In the genomic region with DNA sequence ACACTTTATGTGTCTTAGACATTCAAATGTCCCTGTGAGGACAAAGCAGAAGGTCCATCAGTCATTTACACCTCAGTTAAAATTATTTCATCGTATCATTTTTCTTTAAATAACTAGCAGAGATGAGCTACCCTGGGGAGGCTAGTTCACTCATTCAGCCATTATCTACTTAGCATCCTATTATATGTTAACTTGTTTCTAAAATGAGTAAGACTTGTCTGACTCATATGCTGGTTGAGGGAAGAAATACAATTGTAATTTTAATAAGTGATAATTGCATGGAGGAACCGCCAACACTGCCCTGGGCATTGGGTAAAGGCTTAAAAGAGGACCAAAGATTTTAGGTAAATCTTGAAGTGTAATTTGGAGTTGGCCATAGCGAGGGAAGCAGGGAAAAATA, we compare ENCODE assay signal across 20 cellular contexts. TPM values are rescaled to one million over a fixed set of nuclear protein-coding genes. Genes with fewer than 3 reads are reported as not detected.
DNase-seq lines count a peak whose midpoint lies in the region; ATAC-seq and TF ChIP-seq lines count a peak whose summit lies in the region.
"Had no signal": no experiment of that assay in that cellular context is flagged by ENCODE, and none has a peak within 500 bp of the region (broad histone marks: within the 10 kb centered on the region; RNA-seq: fewer than 3 reads in every experiment).

No MANE protein-coding gene starts in this region.

- no peaks in the 10 kb centered on the region for H3K9me3 Mint-ChIP-seq in activated CD4-positive, alpha-beta T cell treated with anti-CD3 and anti-CD28 coated beads for 36 hours (ENCODE audit: low read depth)
- H3K9me3 Mint-ChIP-seq in activated CD4-positive, alpha-beta T cell treated with anti-CD3 and anti-CD28 coated beads, Interleukin-2, amount 10 ng/mL, durations not matched to agents 24 days and 14 days = no peaks in the 10 kb centered on the region
- H3K9me3 Mint-ChIP-seq: CD4-positive, CD25-positive, alpha-beta regulatory T cell; dendritic cell treated with granulocyte-macrophage colony-stimulating factor and Interleukin-4, amounts not matched to agents 40 ng/mL and 50 ng/mL, for 4 days; T-helper 1 cell treated with Interleukin-12 subunit alpha and Interleukin-12 subunit beta and Interleukin-4 antibody, amounts not matched to agents 30 μg/mL and 1 μg/mL, for 36 hours; type B pancreatic cell had no signal

- no peak overlapping the region for H3K4me3 Mint-ChIP-seq in activated CD4-positive, alpha-beta T cell treated with anti-CD3 and anti-CD28 coated beads for 36 hours
- no peak overlapping the region for H3K4me3 Mint-ChIP-seq in activated CD4-positive, alpha-beta T cell treated with anti-CD3 and anti-CD28 coated beads, Interleukin-2, amount 10 ng/mL, durations not matched to agents 24 days and 14 days
- H3K4me3 Mint-ChIP-seq: CD4-positive, CD25-positive, alpha-beta regulatory T cell; dendritic cell treated with granulocyte-macrophage colony-stimulating factor and Interleukin-4, amounts not matched to agents 40 ng/mL and 50 ng/mL, for 4 days; T-helper 1 cell treated with Interleukin-12 subunit alpha and Interleukin-12 subunit beta and Interleukin-4 antibody, amounts not matched to agents 30 μg/mL and 1 μg/mL, for 36 hours; type B pancreatic cell had no signal

- H3K9me3 ChIP-seq in lower lobe of right lung = no peaks in the 10 kb centered on the region
- H3K9me3 ChIP-seq: pancreas had no signal

- no peak overlapping the region for H3K4me3 ChIP-seq in lower lobe of right lung
- H3K4me3 ChIP-seq: pancreas, skin epidermis had no signal

- ATAC-seq in activated CD4-positive, alpha-beta T cell treated with anti-CD3 and anti-CD28 coated beads for 36 hours = peak; percentile 81
- ATAC-seq in HG02759 (IDR thresholded peaks at IDR 0.05; ENCODE audit: unreplicated experiment) = peak; percentile 52
- no peak for ATAC-seq in lower lobe of right lung
- ATAC-seq: left lobe of liver, pancreas had no signal

- no peak overlapping the region for H3K27ac Mint-ChIP-seq in activated CD4-positive, alpha-beta T cell treated with anti-CD3 and anti-CD28 coated beads for 36 hours
- H3K27ac Mint-ChIP-seq in activated CD4-positive, alpha-beta T cell treated with anti-CD3 and anti-CD28 coated beads, Interleukin-2, amount 10 ng/mL, durations not matched to agents 24 days and 14 days = no peak overlapping the region
- H3K27ac Mint-ChIP-seq: dendritic cell treated with granulocyte-macrophage colony-stimulating factor and Interleukin-4, amounts not matched to agents 40 ng/mL and 50 ng/mL, for 4 days; T-helper 1 cell treated with Interleukin-12 subunit alpha and Interleukin-12 subunit beta and Interleukin-4 antibody, amounts not matched to agents 30 μg/mL and 1 μg/mL, for 36 hours; type B pancreatic cell had no signal

- H3K4me1 Mint-ChIP-seq in activated CD4-positive, alpha-beta T cell treated with anti-CD3 and anti-CD28 coated beads for 36 hours = peaks cover 12% of the 10 kb centered on the region
- H3K4me1 Mint-ChIP-seq in activated CD4-positive, alpha-beta T cell treated with anti-CD3 and anti-CD28 coated beads, Interleukin-2, amount 10 ng/mL, durations not matched to agents 24 days and 14 days = peaks cover 3% of the 10 kb centered on the region
- H3K4me1 Mint-ChIP-seq: CD4-positive, CD25-positive, alpha-beta regulatory T cell had no signal

- CTCF ChIA-PET in activated CD4-positive, alpha-beta T cell treated with anti-CD3 and anti-CD28 coated beads for 36 hours (lab: Charles Lee) = no interaction called here

- H3K36me3 Mint-ChIP-seq in activated CD4-positive, alpha-beta T cell treated with anti-CD3 and anti-CD28 coated beads for 36 hours (ENCODE audit: low read depth) = no peaks in the 10 kb centered on the region
- no peaks in the 10 kb centered on the region for H3K36me3 Mint-ChIP-seq in activated CD4-positive, alpha-beta T cell treated with anti-CD3 and anti-CD28 coated beads, Interleukin-2, amount 10 ng/mL, durations not matched to agents 24 days and 14 days (ENCODE audit: low read depth)
- H3K36me3 Mint-ChIP-seq: CD4-positive, CD25-positive, alpha-beta regulatory T cell; type B pancreatic cell had no signal

- no peaks in the 10 kb centered on the region for H3K36me3 ChIP-seq in lower lobe of right lung
- H3K36me3 ChIP-seq: pancreas had no signal

- intact Hi-C loops in activated CD4-positive, alpha-beta T cell treated with anti-CD3 and anti-CD28 coated beads for 36 hours (cut with DNase I, micrococcal nuclease) = no loop called here
- intact Hi-C loops in activated CD4-positive, alpha-beta T cell treated with anti-CD3 and anti-CD28 coated beads, Interleukin-2, amount 10 ng/mL, durations not matched to agents 24 days and 14 days (cut with micrococcal nuclease) = no loop called here
- intact Hi-C loops in lower lobe of right lung (cut with DNase I) = no loop called here

- no peaks in the 10 kb centered on the region for H3K27me3 ChIP-seq in lower lobe of right lung (ENCODE audit: low read depth)
- H3K27me3 ChIP-seq: pancreas had no signal

- TF ChIP-seq CTCF in lower lobe of right lung (IDR thresholded peaks at IDR 0.05) = no peak

- peaks cover 5% of the 10 kb centered on the region for H3K27me3 Mint-ChIP-seq in activated CD4-positive, alpha-beta T cell treated with anti-CD3 and anti-CD28 coated beads for 36 hours
- peaks cover 15% of the 10 kb centered on the region for H3K27me3 Mint-ChIP-seq in activated CD4-positive, alpha-beta T cell treated with anti-CD3 and anti-CD28 coated beads, Interleukin-2, amount 10 ng/mL, durations not matched to agents 24 days and 14 days
- H3K27me3 Mint-ChIP-seq: dendritic cell treated with granulocyte-macrophage colony-stimulating factor and Interleukin-4, amounts not matched to agents 40 ng/mL and 50 ng/mL, for 4 days; type B pancreatic cell had no signal

- POLR2A ChIA-PET in activated CD4-positive, alpha-beta T cell treated with anti-CD3 and anti-CD28 coated beads for 36 hours (lab: Charles Lee) = no interaction called here

- no peak overlapping the region for H3K27ac ChIP-seq in lower lobe of right lung
- H3K27ac ChIP-seq: pancreas, skin epidermis had no signal

- H3K4me1 ChIP-seq in lower lobe of right lung = no peaks in the 10 kb centered on the region
- H3K4me1 ChIP-seq: pancreas had no signal

- no peak for DNase-seq in activated CD4-positive, alpha-beta T cell treated with anti-CD3 and anti-CD28 coated beads for 36 hours
- DNase-seq in activated CD4-positive, alpha-beta T cell treated with anti-CD3 and anti-CD28 coated beads, Interleukin-2, amount 10 ng/mL, durations not matched to agents 24 days and 14 days = no peak
- peak; percentile 29 for DNase-seq in RKO (ENCODE audit: low spot score)
- DNase-seq in kidney tubule cell (ENCODE audit: low spot score) = peak; percentile 53
- DNase-seq in lower lobe of right lung = no peak
- no peak for DNase-seq in NCI-H2029 (lab: John Stamatoyannopoulos, UW)
- DNase-seq in cerebellar cortex (ENCODE audit: low spot score) = no peak
- DNase-seq: 8988T; activated CD4-positive, CD25-positive, alpha-beta regulatory T cell; activated naive CD4-positive, alpha-beta T cell treated with Interleukin-2 at 50 U/mL for 16 hours; CD4-positive, CD25-positive, alpha-beta regulatory T cell; hippocampal formation; MV-4-11; pancreas had no signal

RNA-seq across cellular contexts. Expression of a gene that starts 12.4 kb away (rescaled TPM):
- 1 to 10 TPM; 4.1 to 5.0 TPM for total RNA-seq in activated CD4-positive, alpha-beta T cell treated with anti-CD3 and anti-CD28 coated beads for 36 hours
- total RNA-seq in activated CD4-positive, alpha-beta T cell treated with anti-CD3 and anti-CD28 coated beads, Interleukin-2, amount 10 ng/mL, durations not matched to agents 24 days and 14 days = 3.6 and 5.4 TPM in 2 replicates
- 62.7 TPM for total RNA-seq in lower lobe of right lung

Comparison
In these comparisons a context has a peak if more than half of its experiments do, and no peak if none do; other contexts are left out.
1. ATAC-seq: peak in activated CD4-positive, alpha-beta T cell treated with anti-CD3 and anti-CD28 coated beads for 36 hours (single experiment) and HG02759 (single experiment); none in lower lobe of right lung (0 of 2).
2. DNase-seq: peak in RKO (single experiment) and kidney tubule cell (single experiment); none in activated CD4-positive, alpha-beta T cell treated with anti-CD3 and anti-CD28 coated beads for 36 hours (single experiment), activated CD4-positive, alpha-beta T cell treated with anti-CD3 and anti-CD28 coated beads, Interleukin-2, amount 10 ng/mL, durations not matched to agents 24 days and 14 days (single experiment), lower lobe of right lung (single experiment), NCI-H2029 (single experiment) and cerebellar cortex (single experiment).